ENCODE assay signal across 10 cellular contexts in the genomic region with DNA sequence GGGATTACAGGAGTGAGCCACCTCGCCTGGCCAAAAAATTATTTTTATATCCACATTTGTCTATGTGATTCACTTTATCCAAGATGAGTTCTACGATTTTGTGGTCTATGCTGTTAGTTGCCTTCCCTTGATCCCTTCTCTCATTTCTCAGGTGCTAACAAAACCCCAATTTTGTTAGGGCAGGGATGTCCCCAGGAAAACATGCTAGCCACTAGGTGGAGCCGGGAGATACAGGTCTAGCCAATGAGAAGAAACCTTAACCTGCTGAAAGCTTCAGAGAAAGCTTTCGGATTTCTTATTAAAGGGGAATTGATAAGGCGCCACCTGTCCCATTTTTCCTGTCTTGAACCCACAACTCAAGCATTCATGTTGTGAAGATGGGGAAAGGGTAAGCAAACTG.
DNase-seq lines count a peak whose midpoint lies in the region; ATAC-seq and TF ChIP-seq lines count a peak whose summit lies in the region.
"Had no signal": no experiment of that assay in that cellular context is flagged by ENCODE, and none has a peak within 500 bp of the region (broad histone marks: within the 10 kb centered on the region; RNA-seq: fewer than 3 reads in every experiment).

No MANE protein-coding gene starts in this region.

- CTCF ChIA-PET in CD8-positive, alpha-beta memory T cell (lab: Charles Lee) = interaction anchor here (1.0 to 2.6 kb wide), 5 partner anchors 37 to 345 kb away, joined by 3 to 8 read pairs (median 4); no protein-coding TSS in a partner anchor

- intact Hi-C loops in left cardiac atrium (cut with DNase I) = no loop called here

- POLR2A ChIA-PET in CD8-positive, alpha-beta memory T cell (lab: Charles Lee) = no interaction called here

- H3K36me3 Mint-ChIP-seq in CD8-positive, alpha-beta memory T cell = peaks cover 0 to 13% (median 0%) of the 10 kb centered on the region in 3 donors

- peaks cover 0 to 5% (median 1%) of the 10 kb centered on the region in 5 donors for H3K9me3 Mint-ChIP-seq in CD8-positive, alpha-beta memory T cell

- peak in 1 of 2 donors; percentile 36 for ATAC-seq in left cardiac atrium
- no peak for ATAC-seq in GM19395 (IDR thresholded peaks at IDR 0.05; ENCODE audit: unreplicated experiment)
- no peak for ATAC-seq in GM18858 (IDR thresholded peaks at IDR 0.05; ENCODE audit: unreplicated experiment)
- ATAC-seq in HG02840 (IDR thresholded peaks at IDR 0.05; ENCODE audit: low FRiP score, unreplicated experiment) = no peak

- H3K27me3 Mint-ChIP-seq in CD8-positive, alpha-beta memory T cell = peaks cover 0 to 1% of the 10 kb centered on the region in 2 donors
- H3K27me3 Mint-ChIP-seq: IgD-negative memory B cell had no signal

- H3K4me1 ChIP-seq in CD8-positive, alpha-beta memory T cell (ENCODE audit: insufficient read depth, low read length) = no peaks in the 10 kb centered on the region
- H3K4me1 ChIP-seq in KMS-11 (ENCODE audit: low read depth, poor library complexity, severe bottlenecking) = peaks cover 55% of the 10 kb centered on the region

- H3K4me3 ChIP-seq in CD8-positive, alpha-beta memory T cell (ENCODE audit: low read length) = no peak overlapping the region
- H3K4me3 ChIP-seq in KMS-11 (IDR thresholded peaks at IDR 0.05; ENCODE audit: insufficient read depth, low read depth, low read length) = no peak overlapping the region

- no peak overlapping the region for H3K9ac ChIP-seq in KMS-11

- H3K4me2 ChIP-seq in KMS-11 = peak overlapping the region; percentile 6; the same call in 1 of the 2 replicates

- H3K36me3 ChIP-seq in CD8-positive, alpha-beta memory T cell (ENCODE audit: insufficient read depth, low read length) = no peaks in the 10 kb centered on the region
- no peaks in the 10 kb centered on the region for H3K36me3 ChIP-seq in KMS-11 (ENCODE audit: insufficient read depth)

- H4K20me1 ChIP-seq in KMS-11 (ENCODE audit: insufficient read depth) = no peaks in the 10 kb centered on the region

- peak in 3 of 5 donors; percentile 16 to 64 (median 20) for DNase-seq in CD8-positive, alpha-beta memory T cell
- DNase-seq in activated CD8-positive, alpha-beta memory T cell treated with anti-CD3 and anti-CD28 coated beads for 4 hours (ENCODE audit: low read depth in 2 of 2) = peak; percentile 2 to 23
- peak; percentile 54 for DNase-seq in left cardiac atrium
- peak; percentile 28 for DNase-seq in stimulated activated CD8-positive, alpha-beta memory T cell treated with anti-CD3 and anti-CD28 coated beads, Interleukin-4, amount 100 ng/mL, for 24 hours (ENCODE audit: low read depth)

- H3K9me3 ChIP-seq in CD8-positive, alpha-beta memory T cell (ENCODE audit: low read length) = no peaks in the 10 kb centered on the region

- H3K79me2 ChIP-seq in KMS-11 (ENCODE audit: insufficient read depth, low read depth) = no peaks in the 10 kb centered on the region

- no peak overlapping the region for H3K4me3 Mint-ChIP-seq in CD8-positive, alpha-beta memory T cell
- H3K4me3 Mint-ChIP-seq: IgD-negative memory B cell, nephron had no signal

- H3K27ac Mint-ChIP-seq in CD8-positive, alpha-beta memory T cell = no peak overlapping the region
- H3K27ac Mint-ChIP-seq: IgD-negative memory B cell, nephron had no signal

- H2AFZ ChIP-seq in KMS-11 (ENCODE audit: low read depth) = peak overlapping the region; percentile 23; the same call in 1 of the 2 replicates

- peak; percentile 62 for TF ChIP-seq CTCF in KMS-11 (conservative IDR thresholded peaks at IDR 0.05; ENCODE audit: low read depth, low read length)

- H3K27ac ChIP-seq in CD8-positive, alpha-beta memory T cell (ENCODE audit: low read depth, low read length) = no peak overlapping the region
- H3K27ac ChIP-seq in KMS-11 = no peak overlapping the region

- peaks cover 6 to 13% (median 8%) of the 10 kb centered on the region in 3 donors for H3K4me1 Mint-ChIP-seq in CD8-positive, alpha-beta memory T cell
- H3K4me1 Mint-ChIP-seq: nephron had no signal

- no peaks in the 10 kb centered on the region for H3K27me3 ChIP-seq in CD8-positive, alpha-beta memory T cell (ENCODE audit: insufficient read depth, low read length, poor library complexity, severe bottlenecking)
- H3K27me3 ChIP-seq in KMS-11 (ENCODE audit: insufficient read depth, low read depth) = no peaks in the 10 kb centered on the region
